Comparison of ENCODE assay signal across 21 cellular contexts in genomic region chr3:38465588-38466154, GRCh38. TPM values are rescaled to one million over a fixed set of nuclear protein-coding genes. Genes with fewer than 3 reads are reported as not detected.
DNase-seq lines count a peak whose midpoint lies in the region; FAIRE-seq and TF ChIP-seq lines count a peak whose summit lies in the region.
"Had no signal": no experiment of that assay in that cellular context is flagged by ENCODE, and none has a peak within 500 bp of the region (broad histone marks: within the 10 kb centered on the region; RNA-seq: fewer than 3 reads in every experiment).

No MANE protein-coding gene starts in this region.

- no peak overlapping the region for H3K4me3 ChIP-seq in HEK293 (ENCODE audit: low read depth, low read length)
- H3K4me3 ChIP-seq in Karpas-422 (ENCODE audit: low read length) = no peak overlapping the region
- no peak overlapping the region for H3K4me3 ChIP-seq in neuronal stem cell (ENCODE audit: low read length in 2 of 2)
- H3K4me3 ChIP-seq: A549, HAP-1 had no signal

- CTCF ChIA-PET in HEK293 (lab: Yijun Ruan, JAX) = interaction anchor here (0.6 kb wide), 1 partner anchor 16 kb away, joined by 3 read pairs; no protein-coding TSS in a partner anchor

- peaks cover 2% of the 10 kb centered on the region; the same call in 1 of the 2 replicates for H3K27me3 ChIP-seq in Karpas-422 (ENCODE audit: low read length)
- H3K27me3 ChIP-seq in neuronal stem cell (ENCODE audit: control insufficient read depth in 3 of 3, insufficient read depth in 3 of 3, low read depth in 1 of 3, low read length in 3 of 3) = no peaks in the 10 kb centered on the region

- H2AK5ac ChIP-seq in neuronal stem cell (ENCODE audit: low read depth, low read length) = no peak overlapping the region

- H3K4me2 ChIP-seq in Karpas-422 (ENCODE audit: low read depth, low read length, poor library complexity, severe bottlenecking) (no peak overlapping the region), neuronal stem cell (ENCODE audit: insufficient read depth, low read length, poor library complexity, severe bottlenecking) (no peak overlapping the region)
- H3K4me2 ChIP-seq: A549 had no signal

- H3K14ac ChIP-seq in neuronal stem cell (ENCODE audit: low read length) = no peak overlapping the region

- no peak overlapping the region for H3K4ac ChIP-seq in neuronal stem cell (ENCODE audit: low read length)

- H3K36me3 ChIP-seq in HEK293 (ENCODE audit: control insufficient read depth in 2 of 2, insufficient read depth in 1 of 2, low read length in 2 of 2) = no peaks in the 10 kb centered on the region
- no peaks in the 10 kb centered on the region for H3K36me3 ChIP-seq in Karpas-422 (ENCODE audit: insufficient read depth, low read length)
- peaks cover 4 to 11% of the 10 kb centered on the region in 2 donors for H3K36me3 ChIP-seq in neuronal stem cell (replicated peaks in 1 of 2; ENCODE audit: control insufficient read depth in 2 of 2, insufficient read depth in 2 of 2, low read length in 2 of 2)
- H3K36me3 ChIP-seq: HAP-1 had no signal

- no peak for FAIRE-seq in HTR-8/SVneo (lab: Jason Lieb, UNC)
- FAIRE-seq: A549, GM12891, GM18507, H54 had no signal

- POLR2A ChIA-PET in HEK293 (lab: Yijun Ruan, JAX) = no interaction called here

- peaks cover 9% of the 10 kb centered on the region for H3K9me3 Mint-ChIP-seq in endothelial cell (ENCODE audit: unreplicated experiment)

- TF ChIP-seq CTCF in HEK293 (tag by site-specific recombination; IDR thresholded peaks at IDR 0.05) = no peak
- TF ChIP-seq CTCF in endothelial cell (IDR thresholded peaks at IDR 0.05; ENCODE audit: unreplicated experiment) = no peak

- no peak overlapping the region for H2BK120ac ChIP-seq in neuronal stem cell (ENCODE audit: low read depth, low read length)

- no peaks in the 10 kb centered on the region for H3K27me3 Mint-ChIP-seq in endothelial cell (ENCODE audit: unreplicated experiment)
- H3K27me3 Mint-ChIP-seq: CD4-positive, alpha-beta memory T cell had no signal

- H3K79me1 ChIP-seq in neuronal stem cell (ENCODE audit: low read depth, low read length) = peaks cover 11% of the 10 kb centered on the region

- H2BK15ac ChIP-seq in neuronal stem cell (ENCODE audit: low read length) = no peak overlapping the region

- no peak overlapping the region for H4K8ac ChIP-seq in neuronal stem cell (ENCODE audit: low read depth, low read length)

- no peak overlapping the region for H3K18ac ChIP-seq in neuronal stem cell (ENCODE audit: low read length)

- H3K27ac Mint-ChIP-seq in endothelial cell (ENCODE audit: unreplicated experiment) = peak overlapping the region; percentile 48
- H3K27ac Mint-ChIP-seq: CD4-positive, alpha-beta memory T cell had no signal

- peaks cover 20% of the 10 kb centered on the region; the same call in 1 of the 2 replicates for H4K20me1 ChIP-seq in Karpas-422 (ENCODE audit: insufficient read depth, low read depth, low read length)

- no peak overlapping the region for H4K91ac ChIP-seq in neuronal stem cell (ENCODE audit: low read depth, low read length, poor library complexity)

- H3K23ac ChIP-seq in neuronal stem cell (ENCODE audit: low read depth, low read length, poor library complexity) = no peak overlapping the region

- no peak overlapping the region for H2AFZ ChIP-seq in Karpas-422 (ENCODE audit: low read length)
- H2AFZ ChIP-seq in neuronal stem cell (ENCODE audit: low read length) = no peak overlapping the region

- H3K4me1 ChIP-seq in HEK293 (ENCODE audit: control insufficient read depth, insufficient read depth, low read length) (no peaks in the 10 kb centered on the region), Karpas-422 (ENCODE audit: low read length) (no peaks in the 10 kb centered on the region), neuronal stem cell (ENCODE audit: control insufficient read depth in 2 of 2, insufficient read depth in 1 of 2, low read depth in 1 of 2, low read length in 2 of 2) (peaks cover 0 to 6% of the 10 kb centered on the region in 2 donors)
- H3K4me1 ChIP-seq: A549, HAP-1 had no signal

- H3K9ac ChIP-seq in Karpas-422 (ENCODE audit: low read length) (no peak overlapping the region), neuronal stem cell (ENCODE audit: low read depth, low read length, poor library complexity) (no peak overlapping the region)

- DNase-seq in Karpas-422 = peak; percentile 6
- DNase-seq in endothelial cell (ENCODE audit: low spot score) = no peak
- DNase-seq in HTR-8/SVneo (ENCODE audit: insufficient read length, low spot score) = no peak
- no peak for DNase-seq in neuronal stem cell (ENCODE audit: low spot score)
- no peak for DNase-seq in AG08395 (ENCODE audit: low spot score)
- DNase-seq: 8988T; ACHN; C1 segment of cervical spinal cord; Calu3; CD4-positive, alpha-beta memory T cell; COR-L47; DMS53; DMS79 treated with DMSO at 0.1 percent for 48 hours; GF-D8; GOT3 had no signal

- H3K36me3 Mint-ChIP-seq in endothelial cell (ENCODE audit: low read depth, unreplicated experiment) = peaks cover 19% of the 10 kb centered on the region

- no peaks in the 10 kb centered on the region for H3K9me2 ChIP-seq in Karpas-422 (replicated peaks; ENCODE audit: insufficient read depth, low read length)

- no CpG with 5 or more reads among the region's 1 CpG for WGBS in neuronal stem cell (ENCODE audit: extremely low coverage in 2 of 2, insufficient read length in 2 of 2, insufficient replicate concordance in 1 of 2), 2 donors

- H3K9me3 ChIP-seq in HEK293 (ENCODE audit: control insufficient read depth, insufficient read depth, low read depth, low read length) = no peaks in the 10 kb centered on the region
- H3K9me3 ChIP-seq in Karpas-422 (ENCODE audit: low read length) = no peaks in the 10 kb centered on the region
- H3K9me3 ChIP-seq in neuronal stem cell (replicated peaks in 1 of 2; ENCODE audit: control insufficient read depth in 2 of 2, insufficient read depth in 1 of 2, low read depth in 1 of 2, low read length in 2 of 2) = peaks cover 5 to 53% of the 10 kb centered on the region in 2 donors

- H3K27ac ChIP-seq in HEK293 (ENCODE audit: extremely low read depth, low read depth, low read length) = no peak overlapping the region
- H3K27ac ChIP-seq in Karpas-422 (ENCODE audit: low read length) = no peak overlapping the region
- no peak overlapping the region for H3K27ac ChIP-seq in neuronal stem cell (replicated peaks; ENCODE audit: low read length)
- H3K27ac ChIP-seq: A549 had no signal

- H2BK5ac ChIP-seq in neuronal stem cell (ENCODE audit: low read length) = no peak overlapping the region

- no peak overlapping the region for H2BK12ac ChIP-seq in neuronal stem cell (ENCODE audit: low read length)

- H3K79me2 ChIP-seq in Karpas-422 (ENCODE audit: low read length) = no peaks in the 10 kb centered on the region

- peaks cover 2% of the 10 kb centered on the region for H3K4me1 Mint-ChIP-seq in endothelial cell (ENCODE audit: unreplicated experiment)

- H3K4me3 Mint-ChIP-seq in endothelial cell (ENCODE audit: unreplicated experiment) = peak overlapping the region; percentile 39
- H3K4me3 Mint-ChIP-seq: CD4-positive, alpha-beta memory T cell had no signal

TF ChIP-seq in HEK293, 187 proteins besides CTCF, POLR2A, EP300 and RAD21:
- TF ChIP-seq SETDB1 (IDR thresholded peaks at IDR 0.05; ENCODE audit: insufficient read length, low read length) (peak; percentile 49), ZNF548 (tag by site-specific recombination; IDR thresholded peaks at IDR 0.05) (no peak), ZIC2 (tag by site-specific recombination; IDR thresholded peaks at IDR 0.05) (no peak), ZNF423 (tag by site-specific recombination; IDR thresholded peaks at IDR 0.05) (no peak), ZNF341 (tag by site-specific recombination; IDR thresholded peaks at IDR 0.05; ENCODE audit: low read depth) (no peak), TRIM28 (IDR thresholded peaks at IDR 0.05; ENCODE audit: borderline replicate concordance, low read length) (0 out of 2 replicates have a peak, but pooled peaks have one; percentile 28), RBAK (tag by site-specific recombination; IDR thresholded peaks at IDR 0.05) (no peak), ZNF558 (tag by site-specific recombination; IDR thresholded peaks at IDR 0.05) (peak; percentile 96)

RNA-seq across cellular contexts. Expression of gene ACVR2B, which starts 12.0 kb away (rescaled TPM):
- total RNA-seq in Karpas-422 (2014; rRNA removed; shearing (Covaris generic); ENCODE audit: low replicate concordance) = 2.4 and 3.5 TPM in 2 replicates
- total RNA-seq in endothelial cell (ENCODE audit: unreplicated experiment) = 56.7 TPM
- 30.1 TPM for polyA plus RNA-seq in neuronal stem cell (2013, experiment 1 of 2)
- polyA plus RNA-seq in neuronal stem cell (2013, experiment 2 of 2) = 31.9 TPM

RNA-seq across cellular contexts. Expression of gene EXOG, which starts 30.5 kb away (rescaled TPM):
- total RNA-seq in Karpas-422 (2014; rRNA removed; shearing (Covaris generic); ENCODE audit: low replicate concordance) = 21.4 and 33.2 TPM in 2 replicates
- total RNA-seq in endothelial cell (ENCODE audit: unreplicated experiment) = 18.3 TPM
- 10.3 TPM for polyA plus RNA-seq in neuronal stem cell (2013, experiment 1 of 2)
- 11.4 TPM for polyA plus RNA-seq in neuronal stem cell (2013, experiment 2 of 2)

Comparison
In these comparisons a context has a peak if more than half of its experiments do, and no peak if none do; other contexts are left out.
1. RNA of gene ACVR2B, which starts 12.0 kb away (total RNA-seq): 56.7 TPM in endothelial cell (single experiment); 2.4 to 3.5 TPM in Karpas-422; every median in the first group is over 10 times any median in the second.